ENCODE assay signal across 1 cellular context in genomic region chr19:10811391-10812111, GRCh38.
TF ChIP-seq lines count a peak whose summit lies in the region.

No MANE protein-coding gene starts in this region.

TF ChIP-seq in SK-N-SH, 30 proteins besides CTCF, POLR2A, EP300 and RAD21 (continued from another document):
- TF ChIP-seq, protein P1, sequence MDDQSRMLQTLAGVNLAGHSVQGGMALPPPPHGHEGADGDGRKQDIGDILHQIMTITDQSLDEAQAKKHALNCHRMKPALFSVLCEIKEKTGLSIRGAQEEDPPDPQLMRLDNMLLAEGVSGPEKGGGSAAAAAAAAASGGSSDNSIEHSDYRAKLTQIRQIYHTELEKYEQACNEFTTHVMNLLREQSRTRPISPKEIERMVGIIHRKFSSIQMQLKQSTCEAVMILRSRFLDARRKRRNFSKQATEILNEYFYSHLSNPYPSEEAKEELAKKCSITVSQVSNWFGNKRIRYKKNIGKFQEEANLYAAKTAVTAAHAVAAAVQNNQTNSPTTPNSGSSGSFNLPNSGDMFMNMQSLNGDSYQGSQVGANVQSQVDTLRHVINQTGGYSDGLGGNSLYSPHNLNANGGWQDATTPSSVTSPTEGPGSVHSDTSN (IDR thresholded peaks at IDR 0.05): no peak
- no peak for TF ChIP-seq SIN3A (IDR thresholded peaks at IDR 0.05; ENCODE audit: borderline replicate concordance, low read depth, low read length)
- no peak for TF ChIP-seq TAF1 (IDR thresholded peaks at IDR 0.05; ENCODE audit: borderline replicate concordance, low read depth, low read length)
- no peak for TF ChIP-seq ELF1 (IDR thresholded peaks at IDR 0.05)
- no peak for TF ChIP-seq FOXJ3 (CRISPR knock-in tag; IDR thresholded peaks at IDR 0.05)
- TF ChIP-seq NFIC (IDR thresholded peaks at IDR 0.05; ENCODE audit: borderline replicate concordance): no peak
- no peak for TF ChIP-seq EZH2phosphoT487 (IDR thresholded peaks at IDR 0.05; ENCODE audit: borderline replicate concordance, low read depth)
- TF ChIP-seq NRF1 (IDR thresholded peaks at IDR 0.05; ENCODE audit: low read depth, low read length): no peak
- TF ChIP-seq GABPA (IDR thresholded peaks at IDR 0.05; ENCODE audit: low read depth): no peak
- no peak for TF ChIP-seq TCF12 (IDR thresholded peaks at IDR 0.05)
TF ChIP-seq in SK-N-SH: peak in this region for 0.
